In the genomic region with DNA sequence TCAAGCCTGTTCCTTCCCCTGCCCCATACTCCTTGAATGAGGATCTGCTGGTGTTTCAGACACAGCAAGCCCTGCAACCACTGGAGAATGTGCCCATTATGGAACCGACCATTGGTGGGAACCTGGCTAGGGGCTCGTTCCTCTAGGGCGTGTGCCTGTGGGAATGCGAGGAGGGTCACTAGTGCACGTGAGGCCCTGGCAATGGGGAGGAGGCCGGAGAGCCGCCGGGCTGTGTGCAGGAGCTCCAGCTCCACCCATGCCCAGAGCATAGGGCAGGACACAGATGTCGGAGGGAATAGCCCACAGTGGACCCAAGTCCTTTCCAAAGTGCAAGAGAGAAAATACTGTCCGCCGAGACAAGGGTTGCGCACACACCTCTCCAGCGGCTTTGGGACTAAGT, we compare ENCODE assay signal across 13 cellular contexts.
"Had no signal": no experiment of that assay in that cellular context is flagged by ENCODE, and none has a peak within 500 bp of the region (broad histone marks: within the 10 kb centered on the region; RNA-seq: fewer than 3 reads in every experiment).

No MANE protein-coding gene starts in this region.

- H3K27me3 Mint-ChIP-seq: activated B cell treated with CpG ODN at 0.5 μM for 24 hours; activated CD4-positive, alpha-beta memory T cell treated with anti-CD3 and anti-CD28 coated beads, Interleukin-2, amount 10 ng/mL, durations not matched to agents 7 days and 5 days; activated naive CD4-positive, alpha-beta T cell treated with anti-CD3 and anti-CD28 coated beads, Interleukin-2, amount 50 U/mL, for 24 hours; stimulated activated naive CD8-positive, alpha-beta T cell treated with anti-CD3 and anti-CD28 coated beads, Interleukin-15, Interleukin-2, amounts not matched to agents 100 ng/mL and 50 ng/mL, for 24 hours had no signal

- H3K9me3 ChIP-seq: ascending aorta, SK-N-SH had no signal

- H3K36me3 ChIP-seq: ascending aorta had no signal

- H3K27ac Mint-ChIP-seq: activated B cell treated with CpG ODN at 0.5 μM for 24 hours; activated CD4-positive, alpha-beta memory T cell treated with anti-CD3 and anti-CD28 coated beads, Interleukin-2, amount 10 ng/mL, durations not matched to agents 7 days and 5 days; activated naive CD4-positive, alpha-beta T cell treated with anti-CD3 and anti-CD28 coated beads, Interleukin-2, amount 50 U/mL, for 24 hours; activated T-cell treated with anti-CD3 and anti-CD28 coated beads, Interleukin-2, amount 50 U/mL, for 72 hours; natural killer cell; stimulated activated naive CD8-positive, alpha-beta T cell treated with anti-CD3 and anti-CD28 coated beads, Interleukin-15, Interleukin-2, amounts not matched to agents 100 ng/mL and 50 ng/mL, for 24 hours had no signal

- H3K27ac ChIP-seq: ascending aorta had no signal

- H3K4me1 ChIP-seq: ascending aorta had no signal

- H3K4me3 Mint-ChIP-seq: activated B cell treated with CpG ODN at 0.5 μM for 24 hours; activated CD4-positive, alpha-beta memory T cell treated with anti-CD3 and anti-CD28 coated beads, Interleukin-2, amount 10 ng/mL, durations not matched to agents 7 days and 5 days; activated naive CD4-positive, alpha-beta T cell treated with anti-CD3 and anti-CD28 coated beads, Interleukin-2, amount 50 U/mL, for 24 hours; activated T-cell treated with anti-CD3 and anti-CD28 coated beads, Interleukin-2, amount 50 U/mL, for 72 hours; natural killer cell; stimulated activated naive CD8-positive, alpha-beta T cell treated with anti-CD3 and anti-CD28 coated beads, Interleukin-15, Interleukin-2, amounts not matched to agents 100 ng/mL and 50 ng/mL, for 24 hours had no signal

- H3K4me3 ChIP-seq: ascending aorta had no signal

- H3K27me3 ChIP-seq: ascending aorta had no signal

- H3K9ac ChIP-seq: SK-N-SH had no signal

- H3K4me1 Mint-ChIP-seq: activated B cell treated with CpG ODN at 0.5 μM for 24 hours; activated CD4-positive, alpha-beta memory T cell treated with anti-CD3 and anti-CD28 coated beads, Interleukin-2, amount 10 ng/mL, durations not matched to agents 7 days and 5 days; activated naive CD4-positive, alpha-beta T cell treated with anti-CD3 and anti-CD28 coated beads, Interleukin-2, amount 50 U/mL, for 24 hours had no signal

- H3K9me3 Mint-ChIP-seq: activated naive CD4-positive, alpha-beta T cell treated with anti-CD3 and anti-CD28 coated beads, Interleukin-2, amount 50 U/mL, for 24 hours; natural killer cell had no signal

- H3K36me3 Mint-ChIP-seq: activated naive CD4-positive, alpha-beta T cell treated with anti-CD3 and anti-CD28 coated beads, Interleukin-2, amount 50 U/mL, for 24 hours; natural killer cell had no signal

- DNase-seq: activated B cell treated with CpG ODN at 0.5 μM for 24 hours; activated CD4-positive, alpha-beta T cell treated with anti-CD3 and anti-CD28 coated beads for 4 hours; activated effector memory CD4-positive, alpha-beta T cell treated with anti-CD3 and anti-CD28 coated beads, Interleukin-2, amount 50 U/mL, for 16 hours; activated T-cell treated with anti-CD3 and anti-CD28 coated beads, Interleukin-2, amount 50 U/mL, for 72 hours; effector CD4-positive, alpha-beta T cell; kidney; natural killer cell; retina; SK-N-SH had no signal
